Comparison of ENCODE assay signal across 31 cellular contexts in the genomic region with DNA sequence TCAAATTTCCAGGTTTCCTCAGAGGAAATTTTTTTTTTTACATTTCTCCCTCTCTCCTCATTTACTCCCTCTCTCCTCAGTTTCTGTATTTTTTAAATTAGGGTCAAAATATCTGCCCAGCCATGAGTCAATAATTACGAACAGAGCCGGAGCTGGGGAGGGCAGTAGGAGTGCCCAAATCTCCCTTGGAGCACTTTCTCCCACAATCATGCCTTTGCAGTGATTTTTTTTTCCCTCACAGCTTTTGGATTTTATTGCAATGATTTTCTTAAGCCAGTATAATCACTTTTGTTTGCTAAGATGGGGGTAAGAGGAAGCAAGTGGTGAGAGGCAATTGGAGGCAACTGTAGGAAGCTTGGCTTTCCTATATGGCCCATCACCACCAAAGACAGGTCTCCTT.
DNase-seq lines count a peak whose midpoint lies in the region; ATAC-seq, FAIRE-seq and TF ChIP-seq lines count a peak whose summit lies in the region.
"Had no signal": no experiment of that assay in that cellular context is flagged by ENCODE, and none has a peak within 500 bp of the region (broad histone marks: within the 10 kb centered on the region; RNA-seq: fewer than 3 reads in every experiment).

No MANE protein-coding gene starts in this region.

- H3K27ac ChIP-seq in ACC112 (ENCODE audit: low read depth, low read length) (peak overlapping the region; percentile 48; the same call in 1 of the 2 replicates), mesenchymal stem cell (ENCODE audit: low read length, poor library complexity, severe bottlenecking) (peak overlapping the region; percentile 2)
- H3K27ac ChIP-seq: A549, BLaER1 had no signal

- H2BK12ac ChIP-seq in mesenchymal stem cell (ENCODE audit: low read length in 2 of 2) = no peak overlapping the region

- H2BK120ac ChIP-seq in mesenchymal stem cell (ENCODE audit: low read depth, low read length) = no peak overlapping the region

- H3K36me3 ChIP-seq in ACC112 (ENCODE audit: insufficient read depth, low read length) (no peaks in the 10 kb centered on the region), mesenchymal stem cell (ENCODE audit: control insufficient read depth in 1 of 2, insufficient read depth in 2 of 2, low read depth in 1 of 2, low read length in 2 of 2) (peaks cover 11 to 16% of the 10 kb centered on the region in 2 experiments), H7 (replicated peaks; ENCODE audit: control insufficient read depth, insufficient read depth, low read length) (no peaks in the 10 kb centered on the region)
- H3K36me3 ChIP-seq: BLaER1 had no signal

- H3K4me3 ChIP-seq in ACC112 (ENCODE audit: low read depth, low read length) = no peak overlapping the region
- no peak overlapping the region for H3K4me3 ChIP-seq in mesenchymal stem cell (ENCODE audit: insufficient read depth in 1 of 2, low read depth in 1 of 2, low read length in 2 of 2)
- H3K4me3 ChIP-seq in H7 (ENCODE audit: insufficient read depth, low read depth, low read length) = no peak overlapping the region
- H3K4me3 ChIP-seq: A549, BLaER1, body of pancreas, K562, smooth muscle cell had no signal

- no peak for FAIRE-seq in D721Med (lab: Jason Lieb, UNC)
- FAIRE-seq: A549, GM12892, K562 had no signal

- peaks cover 6% of the 10 kb centered on the region for H3K79me1 ChIP-seq in mesenchymal stem cell (replicated peaks; ENCODE audit: low read length, poor library complexity, severe bottlenecking)

- H2AFZ ChIP-seq in ACC112 (ENCODE audit: low read length, unreplicated experiment) (no peak overlapping the region), mesenchymal stem cell (ENCODE audit: low read depth, low read length) (no peak overlapping the region)

- H3K9ac ChIP-seq in mesenchymal stem cell (ENCODE audit: low read length) = peak overlapping the region; percentile 63
- H3K9ac ChIP-seq: BLaER1 had no signal

- peaks cover 32% of the 10 kb centered on the region for H3K36me3 Mint-ChIP-seq in brain
- H3K36me3 Mint-ChIP-seq: activated CD8-positive, alpha-beta memory T cell treated with anti-CD3 and anti-CD28 coated beads, Interleukin-2, amount 10 ng/mL, durations not matched to agents 7 days and 5 days; memory B cell; WTC11 had no signal

- no peak overlapping the region for H4K91ac ChIP-seq in mesenchymal stem cell (ENCODE audit: low read length)

- no peaks in the 10 kb centered on the region for H3K27me3 Mint-ChIP-seq in brain
- H3K27me3 Mint-ChIP-seq: memory B cell had no signal

- TF ChIP-seq CTCF in brain (conservative IDR thresholded peaks at IDR 0.05) = no peak
- TF ChIP-seq CTCF in D721Med (IDR thresholded peaks at IDR 0.05; ENCODE audit: insufficient read depth, missing control alignments) = no peak

- peak overlapping the region; percentile 62 for H2AK5ac ChIP-seq in mesenchymal stem cell (ENCODE audit: low read length, severe bottlenecking)

- no peak overlapping the region for H4K8ac ChIP-seq in mesenchymal stem cell (ENCODE audit: low read length)

- H3K4me1 Mint-ChIP-seq in brain = peaks cover 40% of the 10 kb centered on the region
- H3K4me1 Mint-ChIP-seq: activated CD8-positive, alpha-beta memory T cell treated with anti-CD3 and anti-CD28 coated beads, Interleukin-2, amount 10 ng/mL, durations not matched to agents 7 days and 5 days; memory B cell had no signal

- H3K27me3 ChIP-seq in ACC112 (ENCODE audit: insufficient read depth, low read length) (no peaks in the 10 kb centered on the region), mesenchymal stem cell (ENCODE audit: control insufficient read depth in 1 of 2, insufficient read depth in 1 of 2, low read length in 2 of 2) (no peaks in the 10 kb centered on the region), H7 (ENCODE audit: control insufficient read depth, insufficient read depth, low read length) (no peaks in the 10 kb centered on the region)
- H3K27me3 ChIP-seq: BLaER1, body of pancreas had no signal

- no peaks in the 10 kb centered on the region for H3K9me3 Mint-ChIP-seq in brain
- H3K9me3 Mint-ChIP-seq: activated T-cell treated with anti-CD3 and anti-CD28 coated beads, Interleukin-2, amount 50 U/mL, for 72 hours; memory B cell; WTC11 had no signal

- no peak overlapping the region for H3K4me3 Mint-ChIP-seq in brain
- H3K4me3 Mint-ChIP-seq: activated CD8-positive, alpha-beta memory T cell treated with anti-CD3 and anti-CD28 coated beads, Interleukin-2, amount 10 ng/mL, durations not matched to agents 7 days and 5 days; activated T-cell treated with anti-CD3 and anti-CD28 coated beads, Interleukin-2, amount 50 U/mL, for 72 hours; memory B cell; WTC11 had no signal

- no peak overlapping the region for H3K4ac ChIP-seq in mesenchymal stem cell (ENCODE audit: low read depth in 1 of 2, low read length in 2 of 2)

- 100% methylated on average over 2 of the region's 2 CpGs for WGBS in mesenchymal stem cell

- ATAC-seq in GM18907 (IDR thresholded peaks at IDR 0.05; ENCODE audit: unreplicated experiment) = no peak
- ATAC-seq: A549; activated CD8-positive, alpha-beta memory T cell treated with anti-CD3 and anti-CD28 coated beads, Interleukin-2, amount 10 ng/mL, durations not matched to agents 7 days and 5 days; activated T-cell treated with anti-CD3 and anti-CD28 coated beads, Interleukin-2, amount 50 U/mL, for 72 hours; body of pancreas; esophagus mucosa had no signal

- no peaks in the 10 kb centered on the region for H3K9me3 ChIP-seq in mesenchymal stem cell (ENCODE audit: control insufficient read depth, low read length)
- H3K9me3 ChIP-seq: A549, BLaER1, body of pancreas had no signal

- DNase-seq in GM04504 (ENCODE audit: low read depth) (peak; percentile 17), mesenchymal stem cell (no peak), H7 (no peak), D721Med (ENCODE audit: insufficient read length, low spot score) (no peak)
- DNase-seq in stimulated activated CD4-positive, alpha-beta T cell treated with anti-CD3 and anti-CD28 coated beads, Interleukin-15, amount 100 ng/mL, for 24 hours = no peak
- DNase-seq: activated CD4-positive, alpha-beta T cell treated with anti-CD3 and anti-CD28 coated beads, Interleukin-2, amount 50 U/mL, for 1 hour; activated CD8-positive, alpha-beta memory T cell treated with anti-CD3 and anti-CD28 coated beads, Interleukin-2, amount 10 ng/mL, durations not matched to agents 7 days and 5 days; activated naive CD4-positive, alpha-beta T cell; activated T-cell treated with anti-CD3 and anti-CD28 coated beads, Interleukin-2, amount 50 U/mL, for 72 hours; body of pancreas; COR-L47; DMS79 treated with DMSO at 0.1 percent for 48 hours; effector memory CD4-positive, alpha-beta T cell; hippocampal formation; NCI-H1417 treated with DMSO at 0.1 percent for 48 hours; NCI-H2081; NCI-H345; occipital lobe; stimulated activated CD4-positive, alpha-beta T cell treated with anti-CD3 and anti-CD28 coated beads, Interleukin-2, amount 100 ng/mL, for 24 hours; trophoblast cell had no signal

- H2BK5ac ChIP-seq in mesenchymal stem cell (ENCODE audit: low read depth, low read length, poor library complexity, severe bottlenecking) = no peak overlapping the region

- H3K4me1 ChIP-seq in ACC112 (ENCODE audit: control insufficient read depth, insufficient read depth, low read length, unreplicated experiment) (peaks cover 25% of the 10 kb centered on the region), mesenchymal stem cell (ENCODE audit: control insufficient read depth, insufficient read depth, low read depth, low read length) (peaks cover 9% of the 10 kb centered on the region)
- H3K4me1 ChIP-seq: BLaER1 had no signal

- H3K79me2 ChIP-seq in ACC112 (ENCODE audit: control insufficient read depth, insufficient read depth, low read length, unreplicated experiment) = no peaks in the 10 kb centered on the region

- no peak overlapping the region for H3K4me2 ChIP-seq in mesenchymal stem cell (ENCODE audit: low read length, poor library complexity, severe bottlenecking)
- H3K4me2 ChIP-seq: A549, BLaER1 had no signal

- no peak overlapping the region for H3K14ac ChIP-seq in mesenchymal stem cell (ENCODE audit: low read length in 2 of 2)

- H3K23ac ChIP-seq in mesenchymal stem cell (ENCODE audit: low read length in 2 of 2) = no peak overlapping the region

- no peak overlapping the region for H3K18ac ChIP-seq in mesenchymal stem cell (ENCODE audit: low read depth in 1 of 2, low read length in 2 of 2)

- H2BK15ac ChIP-seq in mesenchymal stem cell (ENCODE audit: low read depth, poor library complexity, severe bottlenecking) = no peak overlapping the region

- peak overlapping the region in 3 of 5 experiments; percentile 12 to 26 (median 18) for H3K27ac Mint-ChIP-seq in brain
- H3K27ac Mint-ChIP-seq: activated CD8-positive, alpha-beta memory T cell treated with anti-CD3 and anti-CD28 coated beads, Interleukin-2, amount 10 ng/mL, durations not matched to agents 7 days and 5 days; activated T-cell treated with anti-CD3 and anti-CD28 coated beads, Interleukin-2, amount 50 U/mL, for 72 hours; memory B cell had no signal
